ENCODE assay signal across 16 cellular contexts in genomic region chr15:99985878-99986277, GRCh38.
"Had no signal": no experiment of that assay in that cellular context is flagged by ENCODE, and none has a peak within 500 bp of the region (broad histone marks: within the 10 kb centered on the region; RNA-seq: fewer than 3 reads in every experiment).

No MANE protein-coding gene starts in this region.

- FAIRE-seq: bronchial epithelial cell, pancreas had no signal

- H3K9me3 ChIP-seq: ascending aorta, gastrocnemius medialis, pancreas, tibial artery had no signal

- H3K9ac ChIP-seq: neural progenitor cell had no signal

- H3K27me3 ChIP-seq: ascending aorta, gastrocnemius medialis, heart right ventricle, neural progenitor cell, pancreas, tibial artery had no signal

- H3K27me3 Mint-ChIP-seq: activated T-helper 17 cell treated with anti-CD3 and anti-CD28 coated beads, Interleukin-2, amount 50 U/mL, for 72 hours had no signal

- ATAC-seq: activated naive CD8-positive, alpha-beta T cell treated with anti-CD3 and anti-CD28 coated beads, Interleukin-2, amount 50 U/mL, for 24 hours; activated T-helper 17 cell treated with anti-CD3 and anti-CD28 coated beads, Interleukin-2, amount 50 U/mL, for 72 hours; gastrocnemius medialis; heart right ventricle; stimulated activated effector memory CD8-positive, alpha-beta T cell treated with anti-CD3 and anti-CD28 coated beads, Interleukin-12 subunit alpha, Interleukin-12 subunit beta, amount 100 ng/mL, for 72 hours had no signal

- H3K4me3 Mint-ChIP-seq: activated naive CD8-positive, alpha-beta T cell treated with anti-CD3 and anti-CD28 coated beads, Interleukin-2, amount 50 U/mL, for 24 hours; activated T-helper 17 cell treated with anti-CD3 and anti-CD28 coated beads, Interleukin-2, amount 50 U/mL, for 72 hours; neural progenitor cell; stimulated activated effector memory CD8-positive, alpha-beta T cell treated with anti-CD3 and anti-CD28 coated beads, Interleukin-12 subunit alpha, Interleukin-12 subunit beta, amount 100 ng/mL, for 72 hours had no signal

- H3K27ac ChIP-seq: ascending aorta, gastrocnemius medialis, heart right ventricle, neural progenitor cell, pancreas, tibial artery had no signal

- H3K4me1 ChIP-seq: ascending aorta, pancreas, tibial artery had no signal

- H3K36me3 Mint-ChIP-seq: stimulated activated effector memory CD8-positive, alpha-beta T cell treated with anti-CD3 and anti-CD28 coated beads, Interleukin-12 subunit alpha, Interleukin-12 subunit beta, amount 100 ng/mL, for 72 hours had no signal

- DNase-seq: activated CD4-positive, alpha-beta T cell treated with anti-CD3 and anti-CD28 coated beads for 1 hour; activated CD4-positive, alpha-beta T cell treated with anti-CD3 and anti-CD28 coated beads, Interleukin-2, amount 50 U/mL, for 4 hours; activated naive CD4-positive, alpha-beta T cell treated with Interleukin-2 at 50 U/mL for 16 hours; activated naive CD8-positive, alpha-beta T cell treated with anti-CD3 and anti-CD28 coated beads, Interleukin-2, amount 50 U/mL, for 24 hours; activated T-cell treated with anti-CD3 and anti-CD28 coated beads for 4 hours; gastrocnemius medialis; heart right ventricle; mammary epithelial cell; stimulated activated CD4-positive, alpha-beta T cell treated with anti-CD3 and anti-CD28 coated beads, Interleukin-12 subunit alpha, Interleukin-12 subunit beta, amount 100 ng/mL, for 4 hours; tibial artery had no signal

- H3K4me1 Mint-ChIP-seq: activated naive CD8-positive, alpha-beta T cell treated with anti-CD3 and anti-CD28 coated beads, Interleukin-2, amount 50 U/mL, for 24 hours; activated T-helper 17 cell treated with anti-CD3 and anti-CD28 coated beads, Interleukin-2, amount 50 U/mL, for 72 hours; stimulated activated effector memory CD8-positive, alpha-beta T cell treated with anti-CD3 and anti-CD28 coated beads, Interleukin-12 subunit alpha, Interleukin-12 subunit beta, amount 100 ng/mL, for 72 hours had no signal

- H2AFZ ChIP-seq: neural progenitor cell had no signal

- H3K4me3 ChIP-seq: ascending aorta, gastrocnemius medialis, heart right ventricle, neural progenitor cell, pancreas, tibial artery had no signal

- H3K4me2 ChIP-seq: neural progenitor cell had no signal

- H3K36me3 ChIP-seq: ascending aorta, gastrocnemius medialis, heart right ventricle, neural progenitor cell, pancreas, tibial artery had no signal

- H3K27ac Mint-ChIP-seq: activated naive CD8-positive, alpha-beta T cell treated with anti-CD3 and anti-CD28 coated beads, Interleukin-2, amount 50 U/mL, for 24 hours; activated T-helper 17 cell treated with anti-CD3 and anti-CD28 coated beads, Interleukin-2, amount 50 U/mL, for 72 hours; stimulated activated effector memory CD8-positive, alpha-beta T cell treated with anti-CD3 and anti-CD28 coated beads, Interleukin-12 subunit alpha, Interleukin-12 subunit beta, amount 100 ng/mL, for 72 hours had no signal
